2 cellular contexts compared by ENCODE assay signal in genomic region chr7:158864507-158864820, GRCh38.
TF ChIP-seq lines count a peak whose summit lies in the region.

No MANE protein-coding gene starts in this region.

TF ChIP-seq in K562, 482 proteins besides CTCF, POLR2A, EP300 and RAD21 (continues in another document):
- TF ChIP-seq CBX1 (IDR thresholded peaks at IDR 0.05; ENCODE audit: low read depth) (0 out of 2 replicates have a peak, but pooled peaks have one; percentile 66), RFX5 (IDR thresholded peaks at IDR 0.05; ENCODE audit: low read depth, low read length) (no peak), TOE1 (IDR thresholded peaks at IDR 0.05; ENCODE audit: borderline replicate concordance) (no peak), TOE1 (CRISPR knock-in tag; IDR thresholded peaks at IDR 0.05; ENCODE audit: borderline replicate concordance, low read depth) (no peak), FOXA3 (CRISPR knock-in tag; conservative IDR thresholded peaks at IDR 0.05 in 1 of 2, IDR thresholded peaks at IDR 0.05 in 1 of 2) (0 out of 4 replicates have a peak, but pooled peaks of 1 of the 2 experiments have one; percentile 41), ZNF695 (CRISPR knock-in tag; IDR thresholded peaks at IDR 0.05) (no peak), ZBTB8A (IDR thresholded peaks at IDR 0.05; ENCODE audit: partially characterized antibody) (no peak), JUNB (CRISPR knock-in tag; conservative IDR thresholded peaks at IDR 0.05) (no peak), NFIX (CRISPR knock-in tag; IDR thresholded peaks at IDR 0.05; ENCODE audit: low read depth) (no peak), GABPB2 (CRISPR knock-in tag; conservative IDR thresholded peaks at IDR 0.05) (no peak), SMAD4 (CRISPR knock-in tag; conservative IDR thresholded peaks at IDR 0.05) (no peak), NRF1 (conservative IDR thresholded peaks at IDR 0.05 in 1 of 2, IDR thresholded peaks at IDR 0.05 in 1 of 2) (0 out of 4 replicates have a peak, but pooled peaks of 1 of the 2 experiments have one; percentile 5), BCOR (IDR thresholded peaks at IDR 0.05) (peak; percentile 90), PHB (CRISPR knock-in tag; IDR thresholded peaks at IDR 0.05) (no peak), SMAD1 (IDR thresholded peaks at IDR 0.05; ENCODE audit: low read depth, low read length, partially characterized antibody) (no peak), SMAD3 (CRISPR knock-in tag; conservative IDR thresholded peaks at IDR 0.05) (no peak), ELF1 (tag; IDR thresholded peaks at IDR 0.05) (0 out of 2 replicates have a peak, but pooled peaks have one; percentile 1), ERF (CRISPR knock-in tag; IDR thresholded peaks at IDR 0.05) (no peak), U2AF1 (optimal IDR thresholded peaks at IDR 0.05; ENCODE audit: low read depth, low read length) (no peak), KAT8 (IDR thresholded peaks at IDR 0.05; ENCODE audit: low read depth) (no peak), HDAC2 (IDR thresholded peaks at IDR 0.05) (peak; percentile 44; the same call in 1 of the 2 replicates), FOXP1 (CRISPR knock-in tag; IDR thresholded peaks at IDR 0.05) (no peak), THRAP3 (IDR thresholded peaks at IDR 0.05; ENCODE audit: borderline replicate concordance) (no peak), TEAD1 (CRISPR knock-in tag; IDR thresholded peaks at IDR 0.05) (no peak; a peak in 2 of 4 replicates), ZNF592 (IDR thresholded peaks at IDR 0.05) (peak; percentile 68; the same call in 1 of the 2 replicates)
- TF ChIP-seq, protein P1, sequence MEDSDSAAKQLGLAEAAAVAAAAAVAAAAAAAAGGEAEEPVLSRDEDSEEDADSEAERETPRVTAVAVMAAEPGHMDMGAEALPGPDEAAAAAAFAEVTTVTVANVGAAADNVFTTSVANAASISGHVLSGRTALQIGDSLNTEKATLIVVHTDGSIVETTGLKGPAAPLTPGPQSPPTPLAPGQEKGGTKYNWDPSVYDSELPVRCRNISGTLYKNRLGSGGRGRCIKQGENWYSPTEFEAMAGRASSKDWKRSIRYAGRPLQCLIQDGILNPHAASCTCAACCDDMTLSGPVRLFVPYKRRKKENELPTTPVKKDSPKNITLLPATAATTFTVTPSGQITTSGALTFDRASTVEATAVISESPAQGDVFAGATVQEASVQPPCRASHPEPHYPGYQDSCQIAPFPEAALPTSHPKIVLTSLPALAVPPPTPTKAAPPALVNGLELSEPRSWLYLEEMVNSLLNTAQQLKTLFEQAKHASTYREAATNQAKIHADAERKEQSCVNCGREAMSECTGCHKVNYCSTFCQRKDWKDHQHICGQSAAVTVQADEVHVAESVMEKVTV (CRISPR knock-in tag; IDR thresholded peaks at IDR 0.05), result 0 out of 2 replicates have a peak, but pooled peaks have one; percentile 4
- TF ChIP-seq, protein P2, sequence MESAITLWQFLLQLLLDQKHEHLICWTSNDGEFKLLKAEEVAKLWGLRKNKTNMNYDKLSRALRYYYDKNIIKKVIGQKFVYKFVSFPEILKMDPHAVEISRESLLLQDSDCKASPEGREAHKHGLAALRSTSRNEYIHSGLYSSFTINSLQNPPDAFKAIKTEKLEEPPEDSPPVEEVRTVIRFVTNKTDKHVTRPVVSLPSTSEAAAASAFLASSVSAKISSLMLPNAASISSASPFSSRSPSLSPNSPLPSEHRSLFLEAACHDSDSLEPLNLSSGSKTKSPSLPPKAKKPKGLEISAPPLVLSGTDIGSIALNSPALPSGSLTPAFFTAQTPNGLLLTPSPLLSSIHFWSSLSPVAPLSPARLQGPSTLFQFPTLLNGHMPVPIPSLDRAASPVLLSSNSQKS (CRISPR knock-in tag; IDR thresholded peaks at IDR 0.05), result no peak

TF ChIP-seq in HepG2, 621 proteins besides CTCF, POLR2A, EP300 and RAD21 (continues in another document):
- TF ChIP-seq ZNF501 (CRISPR knock-in tag; IDR thresholded peaks at IDR 0.05) (peak; percentile 7; the same call in 1 of the 2 replicates), HMG20B (CRISPR knock-in tag; conservative IDR thresholded peaks at IDR 0.05) (no peak), BRF2 (CRISPR knock-in tag; IDR thresholded peaks at IDR 0.05) (no peak), ZBTB1 (CRISPR knock-in tag; IDR thresholded peaks at IDR 0.05; ENCODE audit: borderline replicate concordance) (no peak), RBM39 (IDR thresholded peaks at IDR 0.05; ENCODE audit: low read depth, low read length, poor library complexity, severe bottlenecking) (no peak), FOXC1 (CRISPR knock-in tag; IDR thresholded peaks at IDR 0.05; ENCODE audit: borderline replicate concordance) (no peak), ZMYM3 (CRISPR knock-in tag; IDR thresholded peaks at IDR 0.05) (peak; percentile 68), MATR3 (CRISPR knock-in tag; IDR thresholded peaks at IDR 0.05) (no peak), SMYD3 (CRISPR knock-in tag; IDR thresholded peaks at IDR 0.05) (no peak), RCOR2 (CRISPR knock-in tag; IDR thresholded peaks at IDR 0.05) (peak; percentile 54; the same call in 1 of the 2 replicates), MAFG (CRISPR knock-in tag; IDR thresholded peaks at IDR 0.05) (no peak), LBX2 (CRISPR knock-in tag; IDR thresholded peaks at IDR 0.05; ENCODE audit: borderline replicate concordance) (no peak), MEIS2 (CRISPR knock-in tag; IDR thresholded peaks at IDR 0.05) (0 out of 2 replicates have a peak, but pooled peaks have one; percentile 1), THRA (CRISPR knock-in tag; IDR thresholded peaks at IDR 0.05; ENCODE audit: borderline replicate concordance) (no peak), ZNF776 (CRISPR knock-in tag; IDR thresholded peaks at IDR 0.05) (no peak), SIN3A (IDR thresholded peaks at IDR 0.05; ENCODE audit: borderline replicate concordance, low read depth, low read length) (no peak), BRD4 (CRISPR knock-in tag; IDR thresholded peaks at IDR 0.05) (no peak; the same call in 1 of the 2 replicates), GATAD2A (CRISPR knock-in tag; IDR thresholded peaks at IDR 0.05) (no peak), ZNF563 (CRISPR knock-in tag; IDR thresholded peaks at IDR 0.05) (no peak), RXRA (CRISPR knock-in tag; IDR thresholded peaks at IDR 0.05) (no peak), ZNF207 (IDR thresholded peaks at IDR 0.05; ENCODE audit: borderline replicate concordance) (no peak), NFRKB (IDR thresholded peaks at IDR 0.05) (no peak), NFE2 (CRISPR knock-in tag; IDR thresholded peaks at IDR 0.05) (no peak), ZBTB39 (CRISPR knock-in tag; IDR thresholded peaks at IDR 0.05) (no peak), ZNF775 (CRISPR knock-in tag; IDR thresholded peaks at IDR 0.05; ENCODE audit: borderline replicate concordance) (no peak), SETDB1 (CRISPR knock-in tag; IDR thresholded peaks at IDR 0.05; ENCODE audit: borderline replicate concordance) (no peak), ZNF121 (CRISPR knock-in tag; IDR thresholded peaks at IDR 0.05) (peak; percentile 94), ZNF770 (CRISPR knock-in tag; IDR thresholded peaks at IDR 0.05) (peak; percentile 90), ZNF383 (CRISPR knock-in tag; IDR thresholded peaks at IDR 0.05; ENCODE audit: borderline replicate concordance) (no peak), SAFB2 (CRISPR knock-in tag; IDR thresholded peaks at IDR 0.05; ENCODE audit: borderline replicate concordance, low read depth) (no peak)
- TF ChIP-seq, protein P3, sequence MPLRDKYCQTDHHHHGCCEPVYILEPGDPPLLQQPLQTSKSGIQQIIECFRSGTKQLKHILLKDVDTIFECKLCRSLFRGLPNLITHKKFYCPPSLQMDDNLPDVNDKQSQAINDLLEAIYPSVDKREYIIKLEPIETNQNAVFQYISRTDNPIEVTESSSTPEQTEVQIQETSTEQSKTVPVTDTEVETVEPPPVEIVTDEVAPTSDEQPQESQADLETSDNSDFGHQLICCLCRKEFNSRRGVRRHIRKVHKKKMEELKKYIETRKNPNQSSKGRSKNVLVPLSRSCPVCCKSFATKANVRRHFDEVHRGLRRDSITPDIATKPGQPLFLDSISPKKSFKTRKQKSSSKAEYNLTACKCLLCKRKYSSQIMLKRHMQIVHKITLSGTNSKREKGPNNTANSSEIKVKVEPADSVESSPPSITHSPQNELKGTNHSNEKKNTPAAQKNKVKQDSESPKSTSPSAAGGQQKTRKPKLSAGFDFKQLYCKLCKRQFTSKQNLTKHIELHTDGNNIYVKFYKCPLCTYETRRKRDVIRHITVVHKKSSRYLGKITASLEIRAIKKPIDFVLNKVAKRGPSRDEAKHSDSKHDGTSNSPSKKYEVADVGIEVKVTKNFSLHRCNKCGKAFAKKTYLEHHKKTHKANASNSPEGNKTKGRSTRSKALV (CRISPR knock-in tag; IDR thresholded peaks at IDR 0.05), result no peak
- TF ChIP-seq, protein P4, sequence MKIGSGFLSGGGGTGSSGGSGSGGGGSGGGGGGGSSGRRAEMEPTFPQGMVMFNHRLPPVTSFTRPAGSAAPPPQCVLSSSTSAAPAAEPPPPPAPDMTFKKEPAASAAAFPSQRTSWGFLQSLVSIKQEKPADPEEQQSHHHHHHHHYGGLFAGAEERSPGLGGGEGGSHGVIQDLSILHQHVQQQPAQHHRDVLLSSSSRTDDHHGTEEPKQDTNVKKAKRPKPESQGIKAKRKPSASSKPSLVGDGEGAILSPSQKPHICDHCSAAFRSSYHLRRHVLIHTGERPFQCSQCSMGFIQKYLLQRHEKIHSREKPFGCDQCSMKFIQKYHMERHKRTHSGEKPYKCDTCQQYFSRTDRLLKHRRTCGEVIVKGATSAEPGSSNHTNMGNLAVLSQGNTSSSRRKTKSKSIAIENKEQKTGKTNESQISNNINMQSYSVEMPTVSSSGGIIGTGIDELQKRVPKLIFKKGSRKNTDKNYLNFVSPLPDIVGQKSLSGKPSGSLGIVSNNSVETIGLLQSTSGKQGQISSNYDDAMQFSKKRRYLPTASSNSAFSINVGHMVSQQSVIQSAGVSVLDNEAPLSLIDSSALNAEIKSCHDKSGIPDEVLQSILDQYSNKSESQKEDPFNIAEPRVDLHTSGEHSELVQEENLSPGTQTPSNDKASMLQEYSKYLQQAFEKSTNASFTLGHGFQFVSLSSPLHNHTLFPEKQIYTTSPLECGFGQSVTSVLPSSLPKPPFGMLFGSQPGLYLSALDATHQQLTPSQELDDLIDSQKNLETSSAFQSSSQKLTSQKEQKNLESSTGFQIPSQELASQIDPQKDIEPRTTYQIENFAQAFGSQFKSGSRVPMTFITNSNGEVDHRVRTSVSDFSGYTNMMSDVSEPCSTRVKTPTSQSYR (CRISPR knock-in tag; IDR thresholded peaks at IDR 0.05; ENCODE audit: borderline replicate concordance), result no peak
